In genomic region chr22:48786679-48786996, GRCh38 we compare ENCODE assay signal across 19 cellular contexts.
DNase-seq lines count a peak whose midpoint lies in the region; ATAC-seq and TF ChIP-seq lines count a peak whose summit lies in the region.
"Had no signal": no experiment of that assay in that cellular context is flagged by ENCODE, and none has a peak within 500 bp of the region (broad histone marks: within the 10 kb centered on the region; RNA-seq: fewer than 3 reads in every experiment).

No MANE protein-coding gene starts in this region.

- POLR2A ChIA-PET in activated CD8-positive, alpha-beta T cell treated with anti-CD3 and anti-CD28 coated beads, Interleukin-2, amount 10 ng/mL, durations not matched to agents 7 days and 5 days (lab: Charles Lee) = no interaction called here
- POLR2A ChIA-PET in activated CD8-positive, alpha-beta T cell treated with anti-CD3 and anti-CD28 coated beads for 36 hours (lab: Charles Lee) = no interaction called here

- H3K9me3 ChIP-seq in lung (ENCODE audit: control insufficient read depth in 2 of 2, insufficient read depth in 1 of 2, low read length in 1 of 2) = no peaks in the 10 kb centered on the region
- no peaks in the 10 kb centered on the region for H3K9me3 ChIP-seq in sigmoid colon
- no peaks in the 10 kb centered on the region for H3K9me3 ChIP-seq in breast epithelium
- H3K9me3 ChIP-seq: A549, BLaER1 had no signal

- H3K27ac ChIP-seq in lung (ENCODE audit: low read depth in 1 of 2, low read length in 1 of 2) (no peak overlapping the region), sigmoid colon (no peak overlapping the region), breast epithelium (no peak overlapping the region)
- H3K27ac ChIP-seq: 22Rv1, A549, BLaER1, GM23248, HL-60 had no signal

- ATAC-seq in activated CD8-positive, alpha-beta T cell treated with anti-CD3 and anti-CD28 coated beads, Interleukin-2, amount 10 ng/mL, durations not matched to agents 7 days and 5 days = no peak
- no peak for ATAC-seq in activated CD8-positive, alpha-beta T cell treated with anti-CD3 and anti-CD28 coated beads for 36 hours
- ATAC-seq in lung (ENCODE audit: insufficient read depth, low FRiP score) (no peak), GM19467 (IDR thresholded peaks at IDR 0.05; ENCODE audit: unreplicated experiment) (no peak)
- no peak for ATAC-seq in activated naive CD8-positive, alpha-beta T cell treated with anti-CD3 and anti-CD28 coated beads, Interleukin-2, amount 50 U/mL, for 24 hours
- ATAC-seq: A549 had no signal

- WGBS in lung, 2 donors = 90 to 95% methylated on average over 3 of the region's 3 CpGs
- 93% methylated on average over 3 of the region's 3 CpGs for WGBS in sigmoid colon, 2 donors

- H3K27me3 Mint-ChIP-seq in activated CD8-positive, alpha-beta T cell treated with anti-CD3 and anti-CD28 coated beads, Interleukin-2, amount 10 ng/mL, durations not matched to agents 7 days and 5 days (ENCODE audit: low read depth) = no peaks in the 10 kb centered on the region
- peaks cover 1% of the 10 kb centered on the region for H3K27me3 Mint-ChIP-seq in activated CD8-positive, alpha-beta T cell treated with anti-CD3 and anti-CD28 coated beads for 36 hours
- no peaks in the 10 kb centered on the region for H3K27me3 Mint-ChIP-seq in activated naive CD8-positive, alpha-beta T cell treated with anti-CD3 and anti-CD28 coated beads, Interleukin-2, amount 50 U/mL, for 24 hours

- CTCF ChIA-PET in activated CD8-positive, alpha-beta T cell treated with anti-CD3 and anti-CD28 coated beads, Interleukin-2, amount 10 ng/mL, durations not matched to agents 7 days and 5 days (lab: Charles Lee) = no interaction called here
- CTCF ChIA-PET in activated CD8-positive, alpha-beta T cell treated with anti-CD3 and anti-CD28 coated beads for 36 hours (lab: Charles Lee) = no interaction called here

- H3K4me3 ChIP-seq in lung (no peak overlapping the region), sigmoid colon (no peak overlapping the region), breast epithelium (no peak overlapping the region)
- H3K4me3 ChIP-seq: A549, BLaER1, GM23248 had no signal

- no peak for TF ChIP-seq EP300 in sigmoid colon (IDR thresholded peaks at IDR 0.05)

- H3K27me3 ChIP-seq in lung (ENCODE audit: control insufficient read depth, insufficient read depth) (no peaks in the 10 kb centered on the region), sigmoid colon (peaks cover 0 to 5% (median 0%) of the 10 kb centered on the region in 3 donors), breast epithelium (no peaks in the 10 kb centered on the region)
- H3K27me3 ChIP-seq: BLaER1 had no signal

- TF ChIP-seq POLR2A in sigmoid colon (IDR thresholded peaks at IDR 0.05) (no peak), breast epithelium (IDR thresholded peaks at IDR 0.05) (no peak)

- peak; percentile 9 for DNase-seq in activated CD8-positive, alpha-beta T cell treated with anti-CD3 and anti-CD28 coated beads, Interleukin-2, amount 10 ng/mL, durations not matched to agents 7 days and 5 days
- DNase-seq in activated CD8-positive, alpha-beta T cell treated with anti-CD3 and anti-CD28 coated beads for 36 hours = no peak
- DNase-seq in lung (ENCODE audit: low spot score) (peak; percentile 13), sigmoid colon (peak; percentile 33), breast epithelium (ENCODE audit: low spot score in 2 of 2) (no peak)
- DNase-seq in activated naive CD8-positive, alpha-beta T cell treated with anti-CD3 and anti-CD28 coated beads, Interleukin-2, amount 50 U/mL, for 24 hours = no peak
- DNase-seq: CD4-positive, alpha-beta memory T cell; DMS153; DMS79; GF-D8; GM23248; HCEC 1CT; IMR-90 had no signal

- no peak for TF ChIP-seq CTCF in activated CD8-positive, alpha-beta T cell treated with anti-CD3 and anti-CD28 coated beads for 36 hours (IDR thresholded peaks at IDR 0.05)
- no peak for TF ChIP-seq CTCF in lung (IDR thresholded peaks at IDR 0.05; ENCODE audit: control extremely low read depth, extremely low read depth)
- no peak for TF ChIP-seq CTCF in sigmoid colon (IDR thresholded peaks at IDR 0.05)
- no peak for TF ChIP-seq CTCF in breast epithelium (IDR thresholded peaks at IDR 0.05)

- no peak overlapping the region for H3K27ac Mint-ChIP-seq in activated CD8-positive, alpha-beta T cell treated with anti-CD3 and anti-CD28 coated beads, Interleukin-2, amount 10 ng/mL, durations not matched to agents 7 days and 5 days
- no peak overlapping the region for H3K27ac Mint-ChIP-seq in activated CD8-positive, alpha-beta T cell treated with anti-CD3 and anti-CD28 coated beads for 36 hours
- no peak overlapping the region for H3K27ac Mint-ChIP-seq in activated naive CD8-positive, alpha-beta T cell treated with anti-CD3 and anti-CD28 coated beads, Interleukin-2, amount 50 U/mL, for 24 hours
- H3K27ac Mint-ChIP-seq: CD14-positive monocyte; CD4-positive, alpha-beta memory T cell had no signal

- H3K9me3 Mint-ChIP-seq in activated CD8-positive, alpha-beta T cell treated with anti-CD3 and anti-CD28 coated beads, Interleukin-2, amount 10 ng/mL, durations not matched to agents 7 days and 5 days (ENCODE audit: insufficient read depth) = no peaks in the 10 kb centered on the region
- H3K9me3 Mint-ChIP-seq in activated CD8-positive, alpha-beta T cell treated with anti-CD3 and anti-CD28 coated beads for 36 hours = no peaks in the 10 kb centered on the region
- H3K9me3 Mint-ChIP-seq in activated naive CD8-positive, alpha-beta T cell treated with anti-CD3 and anti-CD28 coated beads, Interleukin-2, amount 50 U/mL, for 24 hours = no peaks in the 10 kb centered on the region

- intact Hi-C loops in activated CD8-positive, alpha-beta T cell treated with anti-CD3 and anti-CD28 coated beads for 36 hours (cut with micrococcal nuclease) = no loop called here
- intact Hi-C loops in sigmoid colon (cut with DNase I) = no loop called here
- intact Hi-C loops in breast epithelium (cut with DNase I; ENCODE audit: low total_unique reads) = no loop called here

- no peaks in the 10 kb centered on the region for H3K36me3 Mint-ChIP-seq in activated CD8-positive, alpha-beta T cell treated with anti-CD3 and anti-CD28 coated beads, Interleukin-2, amount 10 ng/mL, durations not matched to agents 7 days and 5 days (ENCODE audit: low read depth)
- H3K36me3 Mint-ChIP-seq in activated CD8-positive, alpha-beta T cell treated with anti-CD3 and anti-CD28 coated beads for 36 hours (ENCODE audit: low read depth) = no peaks in the 10 kb centered on the region
- no peaks in the 10 kb centered on the region for H3K36me3 Mint-ChIP-seq in activated naive CD8-positive, alpha-beta T cell treated with anti-CD3 and anti-CD28 coated beads, Interleukin-2, amount 50 U/mL, for 24 hours (ENCODE audit: low read depth)
- H3K36me3 Mint-ChIP-seq: CD14-positive monocyte; CD4-positive, alpha-beta memory T cell had no signal

- no peak overlapping the region for H3K4me3 Mint-ChIP-seq in activated CD8-positive, alpha-beta T cell treated with anti-CD3 and anti-CD28 coated beads, Interleukin-2, amount 10 ng/mL, durations not matched to agents 7 days and 5 days
- H3K4me3 Mint-ChIP-seq in activated CD8-positive, alpha-beta T cell treated with anti-CD3 and anti-CD28 coated beads for 36 hours = no peak overlapping the region
- no peak overlapping the region for H3K4me3 Mint-ChIP-seq in activated naive CD8-positive, alpha-beta T cell treated with anti-CD3 and anti-CD28 coated beads, Interleukin-2, amount 50 U/mL, for 24 hours
- H3K4me3 Mint-ChIP-seq: CD14-positive monocyte; CD4-positive, alpha-beta memory T cell had no signal

- no peaks in the 10 kb centered on the region for H3K4me1 Mint-ChIP-seq in activated CD8-positive, alpha-beta T cell treated with anti-CD3 and anti-CD28 coated beads, Interleukin-2, amount 10 ng/mL, durations not matched to agents 7 days and 5 days (ENCODE audit: low read depth)
- H3K4me1 Mint-ChIP-seq in activated CD8-positive, alpha-beta T cell treated with anti-CD3 and anti-CD28 coated beads for 36 hours (ENCODE audit: low read depth) = no peaks in the 10 kb centered on the region
- no peaks in the 10 kb centered on the region for H3K4me1 Mint-ChIP-seq in activated naive CD8-positive, alpha-beta T cell treated with anti-CD3 and anti-CD28 coated beads, Interleukin-2, amount 50 U/mL, for 24 hours
- H3K4me1 Mint-ChIP-seq: CD14-positive monocyte; CD4-positive, alpha-beta memory T cell had no signal

- H3K36me3 ChIP-seq in lung (ENCODE audit: control insufficient read depth in 2 of 2, insufficient read depth in 2 of 2, low read length in 2 of 2) (no peaks in the 10 kb centered on the region), sigmoid colon (no peaks in the 10 kb centered on the region), breast epithelium (no peaks in the 10 kb centered on the region)
- H3K36me3 ChIP-seq: BLaER1 had no signal

- H3K4me1 ChIP-seq in lung (ENCODE audit: control insufficient read depth in 2 of 2, insufficient read depth in 2 of 2, low read length in 2 of 2) (no peaks in the 10 kb centered on the region), sigmoid colon (no peaks in the 10 kb centered on the region), breast epithelium (no peaks in the 10 kb centered on the region)
- H3K4me1 ChIP-seq: A549, BLaER1 had no signal

Comparison
In these comparisons a context has a peak if more than half of its experiments do, and no peak if none do; other contexts are left out.
1. DNase-seq: peak in activated CD8-positive, alpha-beta T cell treated with anti-CD3 and anti-CD28 coated beads, Interleukin-2, amount 10 ng/mL, durations not matched to agents 7 days and 5 days (single experiment), lung (single experiment) and sigmoid colon (single experiment); none in activated CD8-positive, alpha-beta T cell treated with anti-CD3 and anti-CD28 coated beads for 36 hours (single experiment), breast epithelium (0 of 2) and activated naive CD8-positive, alpha-beta T cell treated with anti-CD3 and anti-CD28 coated beads, Interleukin-2, amount 50 U/mL, for 24 hours (single experiment).